17 cellular contexts compared by ENCODE assay signal in genomic region chr18:39862341-39862740, GRCh38.
A peak's percentile ranks its signal among the peaks of the same experiment; 100 is the strongest.
DNase-seq lines count a peak whose midpoint lies in the region; ATAC-seq and TF ChIP-seq lines count a peak whose summit lies in the region.
"Had no signal": no experiment of that assay in that cellular context is flagged by ENCODE, and none has a peak within 500 bp of the region (broad histone marks: within the 10 kb centered on the region; RNA-seq: fewer than 3 reads in every experiment).

No MANE protein-coding gene starts in this region.

- H3K27ac ChIP-seq in uterus (no peak overlapping the region), colonic mucosa (no peak overlapping the region)

- no peak for ATAC-seq in GM21526 (IDR thresholded peaks at IDR 0.05; ENCODE audit: low FRiP score, unreplicated experiment)
- ATAC-seq: HepG2 had no signal

- H3K36me3 ChIP-seq in MG63 (no peaks in the 10 kb centered on the region), uterus (no peaks in the 10 kb centered on the region), colonic mucosa (no peaks in the 10 kb centered on the region)

- no peaks in the 10 kb centered on the region for H3K27me3 Mint-ChIP-seq in endothelial cell (ENCODE audit: unreplicated experiment)

- no peak for TF ChIP-seq CTCF in endothelial cell (IDR thresholded peaks at IDR 0.05; ENCODE audit: unreplicated experiment)
- no peak for TF ChIP-seq CTCF in uterus (IDR thresholded peaks at IDR 0.05)
- TF ChIP-seq CTCF in colonic mucosa (IDR thresholded peaks at IDR 0.05): no peak

- H3K9me3 Mint-ChIP-seq in endothelial cell (ENCODE audit: unreplicated experiment): no peaks in the 10 kb centered on the region

- H3K27ac Mint-ChIP-seq in endothelial cell (ENCODE audit: unreplicated experiment): peak overlapping the region; percentile 90

- H3K9ac ChIP-seq in colonic mucosa (ENCODE audit: low read depth in 2 of 2, low read length in 2 of 2): no peak overlapping the region

- H3K4me3 ChIP-seq in MG63 (no peak overlapping the region), uterus (no peak overlapping the region), colonic mucosa (no peak overlapping the region)

- H3K27me3 ChIP-seq in MG63 (no peaks in the 10 kb centered on the region), uterus (no peaks in the 10 kb centered on the region), colonic mucosa (no peaks in the 10 kb centered on the region)

- H3K9me3 ChIP-seq in MG63 (no peaks in the 10 kb centered on the region), uterus (no peaks in the 10 kb centered on the region), colonic mucosa (no peaks in the 10 kb centered on the region)

- H3K4me3 Mint-ChIP-seq in endothelial cell (ENCODE audit: unreplicated experiment): no peak overlapping the region
- H3K4me3 Mint-ChIP-seq: CD14-positive monocyte had no signal

- H3K36me3 Mint-ChIP-seq in endothelial cell (ENCODE audit: low read depth, unreplicated experiment): no peaks in the 10 kb centered on the region
- H3K36me3 Mint-ChIP-seq: CD14-positive monocyte had no signal

- peak; percentile 7 for DNase-seq in HCEC 1CT
- DNase-seq in MG63: peak; percentile 21
- DNase-seq in endothelial cell (ENCODE audit: low spot score): no peak
- peak; percentile 36 for DNase-seq in iris pigment epithelial cell (ENCODE audit: low read depth)
- no peak for DNase-seq in stimulated activated CD4-positive, alpha-beta T cell treated with anti-CD3 and anti-CD28 coated beads, Interleukin-1b, Interleukin-23, amount 100 ng/mL, for 48 hours
- no peak for DNase-seq in uterus
- no peak for DNase-seq in colonic mucosa
- DNase-seq: DMS153, EL, KG1, NCI-H1105, NCI-H1694 treated with DMSO at 0.1 percent for 48 hours, NCI-H226, NCI-H69 had no signal

- TF ChIP-seq POLR2A in uterus (IDR thresholded peaks at IDR 0.05): no peak

- H3K4me1 ChIP-seq in uterus (no peaks in the 10 kb centered on the region), colonic mucosa (no peaks in the 10 kb centered on the region)

- intact Hi-C loops in uterus (cut with DNase I; ENCODE audit: low total_unique reads) (no loop called here), colonic mucosa (cut with DNase I) (no loop called here)

- peaks cover 37% of the 10 kb centered on the region for H3K4me1 Mint-ChIP-seq in endothelial cell (ENCODE audit: unreplicated experiment)
- H3K4me1 Mint-ChIP-seq: CD14-positive monocyte had no signal

Comparison
In these comparisons a context has a peak if more than half of its experiments do, and no peak if none do; other contexts are left out.
1. DNase-seq: peak in HCEC 1CT (single experiment), MG63 (single experiment) and iris pigment epithelial cell (single experiment); none in endothelial cell (single experiment), stimulated activated CD4-positive, alpha-beta T cell treated with anti-CD3 and anti-CD28 coated beads, Interleukin-1b, Interleukin-23, amount 100 ng/mL, for 48 hours (single experiment), uterus (0 of 2) and colonic mucosa (single experiment).